Comparison of ENCODE assay signal across 9 cellular contexts in the genomic region with DNA sequence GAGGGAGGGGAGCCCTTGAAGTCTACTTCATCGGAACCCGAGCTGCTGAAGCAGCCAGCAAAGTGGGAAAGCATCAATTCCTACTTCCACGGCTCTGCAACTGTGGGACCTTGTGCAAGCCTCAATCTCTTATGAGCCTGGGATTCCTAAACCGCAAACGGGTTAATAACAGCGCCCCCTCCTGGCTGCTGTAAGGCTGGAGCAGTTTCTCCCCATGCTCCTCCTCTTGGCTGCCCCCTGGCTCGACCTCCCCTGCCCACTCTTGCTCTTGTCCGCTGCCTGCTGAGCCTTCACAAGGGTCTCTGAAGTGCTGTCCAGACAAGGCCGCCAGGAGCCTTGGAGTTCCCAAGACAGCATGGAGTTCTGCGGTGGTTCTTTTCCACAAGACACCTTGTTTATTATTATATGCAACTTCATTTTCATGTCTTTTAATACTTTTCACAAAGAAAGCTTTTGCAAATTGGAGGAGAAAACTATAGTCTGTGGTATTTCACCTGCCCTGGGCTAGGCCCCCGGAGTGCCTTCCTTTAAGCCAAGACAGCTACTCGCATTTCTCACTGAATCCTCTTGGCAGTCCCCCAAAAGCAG.
DNase-seq lines count a peak whose midpoint lies in the region; ATAC-seq, FAIRE-seq and TF ChIP-seq lines count a peak whose summit lies in the region.
"Had no signal": no experiment of that assay in that cellular context is flagged by ENCODE, and none has a peak within 500 bp of the region (broad histone marks: within the 10 kb centered on the region; RNA-seq: fewer than 3 reads in every experiment).

No MANE protein-coding gene starts in this region.

- no peaks in the 10 kb centered on the region for H3K27me3 ChIP-seq in tibial nerve

- no peaks in the 10 kb centered on the region for H3K36me3 ChIP-seq in tibial nerve

- no peak for DNase-seq in D721Med (ENCODE audit: insufficient read length, low spot score)
- DNase-seq in GM20000 (ENCODE audit: low spot score): peak; percentile 49
- DNase-seq in activated naive CD8-positive, alpha-beta T cell treated with anti-CD3 and anti-CD28 coated beads, Interleukin-2, amount 50 U/mL, for 24 hours: peak; percentile 22
- peak; percentile 71 for DNase-seq in left kidney (ENCODE audit: low read depth, low spot score)
- DNase-seq in sciatic nerve (ENCODE audit: low spot score): no peak
- no peak for DNase-seq in tibial nerve (ENCODE audit: low spot score in 2 of 2)
- DNase-seq: activated B cell treated with CpG ODN at 0.5 μM for 24 hours had no signal

- TF ChIP-seq POLR2A in GM18505 (IDR thresholded peaks at IDR 0.05; ENCODE audit: borderline replicate concordance, extremely low read depth, insufficient read depth, insufficient read length) (no peak), tibial nerve (IDR thresholded peaks at IDR 0.05) (no peak)

- no peak for TF ChIP-seq EP300 in tibial nerve (IDR thresholded peaks at IDR 0.05)

- ATAC-seq in activated naive CD8-positive, alpha-beta T cell treated with anti-CD3 and anti-CD28 coated beads, Interleukin-2, amount 50 U/mL, for 24 hours: no peak
- ATAC-seq in GM18505 (IDR thresholded peaks at IDR 0.05; ENCODE audit: unreplicated experiment): no peak
- no peak for ATAC-seq in GM21576 (IDR thresholded peaks at IDR 0.05; ENCODE audit: unreplicated experiment)
- no peak for ATAC-seq in sciatic nerve

- TF ChIP-seq CTCF in D721Med (IDR thresholded peaks at IDR 0.05; ENCODE audit: insufficient read depth, missing control alignments) (peak; percentile 6), GM20000 (IDR thresholded peaks at IDR 0.05; ENCODE audit: extremely low read depth, missing control alignments) (no peak), tibial nerve (IDR thresholded peaks at IDR 0.05) (peak in 1 of 5 experiments; percentile 10)

- no peak for FAIRE-seq in D721Med (lab: Jason Lieb, UNC)

- H3K9me3 ChIP-seq in tibial nerve: no peaks in the 10 kb centered on the region

- H3K4me1 ChIP-seq in tibial nerve: peaks cover 0 to 5% (median 0%) of the 10 kb centered on the region in 4 donors

- H3K4me3 Mint-ChIP-seq in activated naive CD8-positive, alpha-beta T cell treated with anti-CD3 and anti-CD28 coated beads, Interleukin-2, amount 50 U/mL, for 24 hours: no peak overlapping the region
- H3K4me3 Mint-ChIP-seq: activated B cell treated with CpG ODN at 0.5 μM for 24 hours had no signal

- intact Hi-C loops in sciatic nerve (cut with DNase I): no loop called here

- no peak overlapping the region for H3K27ac ChIP-seq in tibial nerve

- H3K9me3 Mint-ChIP-seq in activated naive CD8-positive, alpha-beta T cell treated with anti-CD3 and anti-CD28 coated beads, Interleukin-2, amount 50 U/mL, for 24 hours: no peaks in the 10 kb centered on the region
- H3K9me3 Mint-ChIP-seq: activated B cell treated with CpG ODN at 0.5 μM for 24 hours had no signal

- H3K4me1 Mint-ChIP-seq in activated naive CD8-positive, alpha-beta T cell treated with anti-CD3 and anti-CD28 coated beads, Interleukin-2, amount 50 U/mL, for 24 hours: no peaks in the 10 kb centered on the region
- H3K4me1 Mint-ChIP-seq: activated B cell treated with CpG ODN at 0.5 μM for 24 hours had no signal

- H3K4me3 ChIP-seq in tibial nerve: no peak overlapping the region

- H3K36me3 Mint-ChIP-seq in activated naive CD8-positive, alpha-beta T cell treated with anti-CD3 and anti-CD28 coated beads, Interleukin-2, amount 50 U/mL, for 24 hours (ENCODE audit: low read depth): no peaks in the 10 kb centered on the region

- H3K27me3 Mint-ChIP-seq in activated naive CD8-positive, alpha-beta T cell treated with anti-CD3 and anti-CD28 coated beads, Interleukin-2, amount 50 U/mL, for 24 hours: peaks cover 2% of the 10 kb centered on the region

- no peak overlapping the region for H3K27ac Mint-ChIP-seq in activated naive CD8-positive, alpha-beta T cell treated with anti-CD3 and anti-CD28 coated beads, Interleukin-2, amount 50 U/mL, for 24 hours
- H3K27ac Mint-ChIP-seq: activated B cell treated with CpG ODN at 0.5 μM for 24 hours had no signal

- WGBS in tibial nerve, 2 donors: 79 to 87% methylated on average over 11 to 12 of the region's 12 CpGs

Comparison
In these comparisons a context has a peak if more than half of its experiments do, and no peak if none do; other contexts are left out.
1. DNase-seq: peak in GM20000 (single experiment), activated naive CD8-positive, alpha-beta T cell treated with anti-CD3 and anti-CD28 coated beads, Interleukin-2, amount 50 U/mL, for 24 hours (single experiment) and left kidney (single experiment); none in D721Med (single experiment), sciatic nerve (single experiment) and tibial nerve (0 of 2).